In the genomic region with DNA sequence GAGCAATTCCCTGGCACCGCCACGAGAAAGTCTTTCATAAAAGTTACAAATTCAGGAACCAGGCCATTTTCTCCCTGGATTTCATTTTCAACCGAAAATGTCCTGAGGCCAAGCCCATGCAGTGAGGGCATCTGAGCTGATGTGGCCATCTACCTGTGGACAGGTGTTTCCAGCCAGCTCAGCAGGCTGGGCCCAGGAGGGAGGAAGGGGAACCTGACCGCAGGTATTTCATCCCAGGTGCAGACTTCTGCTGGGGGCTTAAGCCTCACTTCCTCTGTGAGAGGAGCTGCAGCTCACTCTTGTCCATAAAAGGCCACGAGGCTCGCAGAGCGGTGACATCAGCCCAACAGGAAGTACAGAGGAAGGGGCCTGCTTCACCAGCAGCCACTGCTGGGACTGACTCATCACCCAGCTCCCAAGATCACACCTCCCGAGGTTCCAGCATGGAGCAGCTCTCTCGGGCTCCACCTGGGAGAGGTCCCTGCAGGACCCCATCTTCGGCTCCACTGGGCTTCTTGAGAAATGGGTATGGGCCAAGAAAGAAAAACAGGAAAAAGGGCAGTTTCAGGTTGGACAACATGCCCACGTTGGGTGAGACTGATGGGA, we compare ENCODE assay signal across 8 cellular contexts. TPM values are rescaled to one million over a fixed set of nuclear protein-coding genes. Genes with fewer than 3 reads are reported as not detected.
DNase-seq lines count a peak whose midpoint lies in the region; ATAC-seq and TF ChIP-seq lines count a peak whose summit lies in the region.

No MANE protein-coding gene starts in this region.

- H3K4me3 ChIP-seq in vagina: peak overlapping the region in 1 of 2 donors; percentile 17

- peak; percentile 92 for DNase-seq in A172 (ENCODE audit: low spot score)
- peak; percentile 97 for DNase-seq in RPMI7951 (ENCODE audit: low read depth)
- peak; percentile 65 for DNase-seq in activated gamma-delta T cell treated with anti-CD3 and anti-CD28 coated beads, Interleukin-2, amount 50 U/mL, for 16 hours (ENCODE audit: low read depth)
- peak; percentile 93 for DNase-seq in Right ventricle myocardium inferior (ENCODE audit: missing footprints)
- DNase-seq in pons (ENCODE audit: low spot score): peak; percentile 80
- peak in 1 of 2 donors; percentile 96 for DNase-seq in vagina (ENCODE audit: extremely low spot score in 2 of 2)

- TF ChIP-seq POLR2A in vagina (IDR thresholded peaks at IDR 0.05): peak in 1 of 2 donors; percentile 26

- intact Hi-C loops in Right ventricle myocardium inferior (cut with DNase I): no loop called here
- intact Hi-C loops in vagina (cut with DNase I): loop anchor here (5.0 kb wide), 1 partner anchor 36 kb away; no protein-coding TSS in a partner anchor

- peak overlapping the region; percentile 97 for H3K27ac ChIP-seq in vagina

- no peak for TF ChIP-seq CTCF in vagina (IDR thresholded peaks at IDR 0.05)

- H3K36me3 ChIP-seq in vagina: peaks cover 0 to 11% of the 10 kb centered on the region in 2 donors

- peaks cover 99% of the 10 kb centered on the region for H3K4me1 ChIP-seq in vagina

- peak; percentile 45 for ATAC-seq in GM18867 (IDR thresholded peaks at IDR 0.05; ENCODE audit: unreplicated experiment)
- peak; percentile 50 for ATAC-seq in HG03280 (IDR thresholded peaks at IDR 0.05; ENCODE audit: unreplicated experiment)
- peak; percentile 35 for ATAC-seq in Right ventricle myocardium inferior

- H3K27me3 ChIP-seq in vagina: no peaks in the 10 kb centered on the region

- H3K9me3 ChIP-seq in vagina: no peaks in the 10 kb centered on the region

RNA-seq across cellular contexts. Expression of gene MYH9, which starts 56.4 kb away (rescaled TPM):
- 180 and 245 TPM in 2 replicates for total RNA-seq in A172 (2014; rRNA removed; shearing (Covaris generic))
- 260 and 282 TPM in 2 replicates for total RNA-seq in RPMI7951 (2014; rRNA removed; shearing (Covaris generic))
- total RNA-seq in Right ventricle myocardium inferior: 180 TPM
- 333 TPM for total RNA-seq in vagina
